Comparison of ENCODE assay signal across 16 cellular contexts in genomic region chr2:39529836-39530235, GRCh38.
DNase-seq lines count a peak whose midpoint lies in the region; ATAC-seq and TF ChIP-seq lines count a peak whose summit lies in the region.
"Had no signal": no experiment of that assay in that cellular context is flagged by ENCODE, and none has a peak within 500 bp of the region (broad histone marks: within the 10 kb centered on the region; RNA-seq: fewer than 3 reads in every experiment).

No MANE protein-coding gene starts in this region.

- TF ChIP-seq POLR2A in gastrocnemius medialis (IDR thresholded peaks at IDR 0.05), result no peak

- no peaks in the 10 kb centered on the region for H3K9me2 ChIP-seq in PC-3 (replicated peaks; ENCODE audit: low read length)

- no peak for DNase-seq in PC-3
- DNase-seq in epithelial cell of prostate (ENCODE audit: low read depth, low spot score), result no peak
- no peak for DNase-seq in gastrocnemius medialis
- DNase-seq in activated gamma-delta T cell treated with Interleukin-2 at 50 U/mL for 16 hours, result no peak
- no peak for DNase-seq in NK-92 treated with Interleukin-12 subunit alpha and Interleukin-12 subunit beta, amount 100 ng/mL, for 24 hours (lab: John Stamatoyannopoulos, UW)
- DNase-seq: COR-L47, DMS153, H9, NCI-H1417, NCI-H187 treated with DMSO at 0.1 percent for 48 hours, NCI-H446 had no signal

- no peaks in the 10 kb centered on the region for H4K20me1 ChIP-seq in BLaER1
- H4K20me1 ChIP-seq in PC-3 (ENCODE audit: low read length), result no peaks in the 10 kb centered on the region

- H3K27me3 ChIP-seq in BLaER1 (no peaks in the 10 kb centered on the region), PC-3 (ENCODE audit: low read length) (no peaks in the 10 kb centered on the region), gastrocnemius medialis (no peaks in the 10 kb centered on the region)

- TF ChIP-seq CTCF in PC-3 (conservative IDR thresholded peaks at IDR 0.05; ENCODE audit: low read depth, low read length), result no peak
- TF ChIP-seq CTCF in gastrocnemius medialis (IDR thresholded peaks at IDR 0.05 in 4 of 5, conservative IDR thresholded peaks at IDR 0.05 in 1 of 5), result no peak

- H3K9me3 ChIP-seq in BLaER1 (no peaks in the 10 kb centered on the region), PC-3 (ENCODE audit: low read length) (no peaks in the 10 kb centered on the region), gastrocnemius medialis (no peaks in the 10 kb centered on the region)
- H3K9me3 ChIP-seq: A549 had no signal

- CTCF ChIA-PET in PC-3 (lab: Charles Lee), result no interaction called here

- POLR2A ChIA-PET in PC-3 (lab: Charles Lee; ENCODE audit: unreplicated experiment), result no interaction called here

- H3K4me3 ChIP-seq in BLaER1, result no peak overlapping the region
- no peak overlapping the region for H3K4me3 ChIP-seq in PC-3 (ENCODE audit: low read length)
- H3K4me3 ChIP-seq in gastrocnemius medialis, result no peak overlapping the region
- H3K4me3 ChIP-seq: A549, SK-N-MC had no signal

- H2AFZ ChIP-seq in PC-3 (ENCODE audit: low read length), result peak overlapping the region; percentile 72; the same call in 1 of the 2 replicates

- ATAC-seq in PC-3 (no peak), gastrocnemius medialis (no peak), HG03378 (IDR thresholded peaks at IDR 0.05; ENCODE audit: unreplicated experiment) (no peak)
- ATAC-seq: A549 had no signal

- H3K36me3 ChIP-seq in BLaER1 (no peaks in the 10 kb centered on the region), PC-3 (ENCODE audit: low read depth, low read length) (no peaks in the 10 kb centered on the region), gastrocnemius medialis (no peaks in the 10 kb centered on the region)

- H3K27ac ChIP-seq in BLaER1 (no peak overlapping the region), PC-3 (ENCODE audit: low read length) (peak overlapping the region; percentile 51), epithelial cell of prostate (peak overlapping the region; percentile 30), gastrocnemius medialis (peak overlapping the region in 3 of 4 donors; percentile 13 to 39 (median 39))
- H3K27ac ChIP-seq: A549, HL-60, SK-N-MC had no signal

- in situ Hi-C loops in gastrocnemius medialis (cut with MboI; ENCODE audit: low sequenced_read_pairs in 4 of 4), result no loop called here

- intact Hi-C loops in PC-3 (cut with micrococcal nuclease), result loop anchor here (2.0 kb wide), 1 partner anchor 17 kb away; no protein-coding TSS in a partner anchor
- intact Hi-C loops in gastrocnemius medialis (cut with DNase I; ENCODE audit: low total_unique reads), result no loop called here

- no peak overlapping the region for H3K9ac ChIP-seq in BLaER1
- H3K9ac ChIP-seq in PC-3 (ENCODE audit: low read length), result no peak overlapping the region; the same call in 1 of the 2 replicates

- no TSS peak for BruUV-seq in PC-3 (replicated peaks; lab: Mats Ljungman, UMichigan)

- H3K4me1 ChIP-seq in BLaER1 (peaks cover 58% of the 10 kb centered on the region), PC-3 (ENCODE audit: insufficient read depth, low read length) (peaks cover 33% of the 10 kb centered on the region), gastrocnemius medialis (peaks cover 23 to 31% of the 10 kb centered on the region in 2 donors)

- H3F3A ChIP-seq in PC-3 (ENCODE audit: low read length, unreplicated experiment), result no peaks in the 10 kb centered on the region

- no peaks in the 10 kb centered on the region for H3K79me2 ChIP-seq in PC-3 (ENCODE audit: low read length)

- peak overlapping the region; percentile 67 for H3K4me2 ChIP-seq in BLaER1
- no peak overlapping the region for H3K4me2 ChIP-seq in PC-3 (ENCODE audit: low read length)
- H3K4me2 ChIP-seq: A549 had no signal
